24 cellular contexts compared by ENCODE assay signal in genomic region chr4:183289688-183290087, GRCh38. TPM values are rescaled to one million over a fixed set of nuclear protein-coding genes. Genes with fewer than 3 reads are reported as not detected.
DNase-seq lines count a peak whose midpoint lies in the region; ATAC-seq and TF ChIP-seq lines count a peak whose summit lies in the region.
"Had no signal": no experiment of that assay in that cellular context is flagged by ENCODE, and none has a peak within 500 bp of the region (broad histone marks: within the 10 kb centered on the region; RNA-seq: fewer than 3 reads in every experiment).

No MANE protein-coding gene starts in this region.

- H3K4me1 ChIP-seq in HCT116 (ENCODE audit: control insufficient read depth in 1 of 2, insufficient read depth in 2 of 2, low read length in 2 of 2), result no peaks in the 10 kb centered on the region
- H3K4me1 ChIP-seq: pancreas had no signal

- H3K27ac ChIP-seq in HCT116 (ENCODE audit: low read depth, low read length), result no peak overlapping the region
- H3K27ac ChIP-seq: HL-60, pancreas had no signal

- H3K4me3 ChIP-seq in HCT116 (replicated peaks in 1 of 2; ENCODE audit: low read depth in 1 of 2, low read length in 2 of 2), result no peak overlapping the region
- H3K4me3 ChIP-seq: pancreas had no signal

- no peak overlapping the region for H3K4me2 ChIP-seq in HCT116 (ENCODE audit: low read length)

- POLR2A ChIA-PET in HCT116 (lab: Charles Lee), result no interaction called here

- no peaks in the 10 kb centered on the region for H4K20me1 ChIP-seq in HCT116 (ENCODE audit: insufficient read depth)

- H2AFZ ChIP-seq in HCT116 (ENCODE audit: low read depth, low read length, poor library complexity, severe bottlenecking), result no peak overlapping the region

- no peaks in the 10 kb centered on the region for H3K9me3 ChIP-seq in HCT116 (ENCODE audit: control insufficient read depth in 1 of 2, insufficient read depth in 1 of 2, low read depth in 1 of 2, low read length in 2 of 2)
- H3K9me3 ChIP-seq: pancreas had no signal

- no peaks in the 10 kb centered on the region for H3K27me3 ChIP-seq in HCT116 (ENCODE audit: insufficient read depth, low read length)
- H3K27me3 ChIP-seq: pancreas had no signal

- ATAC-seq in HCT116, result peak; percentile 84
- ATAC-seq: CD8-positive, alpha-beta T cell; left ventricle myocardium superior; pancreas had no signal

- RAD21 ChIA-PET in HCT116 (lab: Charles Lee; ENCODE audit: low non-redundant PET in 1 of 2, low total read pairs in 2 of 2, uncharacterized antibody in 2 of 2, unreplicated experiment in 2 of 2), result no interaction called here

- intact Hi-C loops in HCT116 (cut with micrococcal nuclease), result no loop called here

- BruUV-seq in HCT116 (replicated peaks; lab: Mats Ljungman, UMichigan), result no TSS peak

- peaks cover 7 to 32% of the 10 kb centered on the region in 2 experiments; a peak in 3 of 4 replicates for H3K36me3 ChIP-seq in HCT116 (ENCODE audit: control insufficient read depth in 1 of 2, insufficient read depth in 2 of 2, low read length in 2 of 2)

- no peak for TF ChIP-seq RAD21 in HCT116 (IDR thresholded peaks at IDR 0.05; ENCODE audit: low read depth)

- no peak overlapping the region for H3K9ac ChIP-seq in HCT116 (ENCODE audit: low read length)

- no peak for TF ChIP-seq POLR2A in HCT116 (IDR thresholded peaks at IDR 0.05; ENCODE audit: borderline replicate concordance, extremely low read depth, insufficient read depth, insufficient read length)

- CTCF ChIA-PET in HCT116 (lab: Charles Lee), result no interaction called here

- no peaks in the 10 kb centered on the region for H3K79me2 ChIP-seq in HCT116 (ENCODE audit: insufficient read depth, low read length)

- H3K9me2 ChIP-seq in HCT116 (ENCODE audit: insufficient read depth), result no peaks in the 10 kb centered on the region

- no peak for TF ChIP-seq CTCF in HCT116 (IDR thresholded peaks at IDR 0.05 in 2 of 3, conservative IDR thresholded peaks at IDR 0.05 in 1 of 3; ENCODE audit: borderline replicate concordance in 1 of 3, insufficient read depth in 1 of 3, low read depth in 2 of 3, low read length in 2 of 3)

- DNase-seq in NCI-H82 (lab: John Stamatoyannopoulos, UW) (peak; percentile 0), NCI-H82 treated with DMSO at 0.1 percent for 48 hours (lab: John Stamatoyannopoulos, UW; ENCODE audit: unreplicated experiment) (no peak), HCT116 (ENCODE audit: low read depth, low spot score) (no peak), RKO (ENCODE audit: low spot score) (peak; percentile 9), iPS-NIHi11 (ENCODE audit: low spot score) (peak; percentile 55), LoVo (ENCODE audit: low spot score) (no peak), cerebellum (ENCODE audit: low spot score) (no peak), NCI-H345 (lab: John Stamatoyannopoulos, UW) (no peak)
- DNase-seq: activated CD4-positive, alpha-beta memory T cell treated with anti-CD3 and anti-CD28 coated beads for 36 hours; CD8-positive, alpha-beta T cell; central memory CD4-positive, alpha-beta T cell; effector memory CD4-positive, alpha-beta T cell; Kasumi-1; left ventricle myocardium superior; NCI-H2029 treated with DMSO at 0.1 percent for 48 hours; NCI-H748 treated with DMSO at 0.1 percent for 48 hours; pancreas; SHP77 treated with DMSO at 0.1 percent for 48 hours; T-helper 9 cell; trophoblast cell had no signal

TF ChIP-seq in HCT116, 20 proteins besides CTCF, POLR2A, EP300 and RAD21:
- TF ChIP-seq POLR2AphosphoS5 (IDR thresholded peaks at IDR 0.05; ENCODE audit: low read depth, low read length) (no peak), ZFX (IDR thresholded peaks at IDR 0.05) (no peak), REST (IDR thresholded peaks at IDR 0.05; ENCODE audit: low read depth) (no peak), JUND (IDR thresholded peaks at IDR 0.05) (no peak), SIN3A (IDR thresholded peaks at IDR 0.05; ENCODE audit: low read depth) (no peak), SP1 (IDR thresholded peaks at IDR 0.05; ENCODE audit: low read depth) (no peak)

RNA-seq across cellular contexts. Expression of gene CLDN22, which starts 30.4 kb away (rescaled TPM):
- total RNA-seq in HCT116 (2021; ENCODE audit: unreplicated experiment) (not detected), cerebellum (not detected)
- 0.29 and 0.56 TPM in 2 replicates for polyA plus RNA-seq in HCT116 (2012)
- total RNA-seq: activated CD4-positive, alpha-beta memory T cell treated with anti-CD3 and anti-CD28 coated beads for 36 hours; CD8-positive, alpha-beta T cell; left ventricle myocardium superior; pancreas; skeletal muscle tissue had no signal
- polyA plus RNA-seq: adipose tissue had no signal

RNA-seq across cellular contexts. Expression of gene CLDN24, which starts 32.5 kb away (rescaled TPM):
- total RNA-seq in HCT116 (2021; ENCODE audit: unreplicated experiment) (not detected), cerebellum (not detected)
- 0.10 TPM in 1 of 2 replicates, not detected in the other for polyA plus RNA-seq in HCT116 (2012)
- total RNA-seq: activated CD4-positive, alpha-beta memory T cell treated with anti-CD3 and anti-CD28 coated beads for 36 hours; CD8-positive, alpha-beta T cell; fibroblast of villous mesenchyme; left ventricle myocardium superior; pancreas; skeletal muscle tissue had no signal
- polyA plus RNA-seq: adipose tissue, pancreas had no signal

Comparison
In these comparisons a context has a peak if more than half of its experiments do, and no peak if none do; other contexts are left out.
1. DNase-seq: peak in NCI-H82 (single experiment), RKO (single experiment) and iPS-NIHi11 (single experiment); none in NCI-H82 treated with DMSO at 0.1 percent for 48 hours (single experiment), HCT116 (single experiment), LoVo (single experiment), cerebellum (single experiment) and NCI-H345 (single experiment).